Comparison of ENCODE assay signal across 8 cellular contexts in genomic region chr17:49210158-49211029, GRCh38. TPM values are rescaled to one million over a fixed set of nuclear protein-coding genes. Genes with fewer than 3 reads are reported as not detected.
DNase-seq lines count a peak whose midpoint lies in the region; ATAC-seq and TF ChIP-seq lines count a peak whose summit lies in the region.

TSS of gene ABI3 (plus strand) at chr17:49210707. CDS start at chr17:49210725, 18 bp downstream.
TSS of gene GNGT2 (minus strand) at chr17:49210574. CDS start at chr17:49207422, 3,152 bp downstream.

- H3K36me3 ChIP-seq in upper lobe of left lung: no peaks in the 10 kb centered on the region

- H3K9me3 ChIP-seq in upper lobe of left lung: no peaks in the 10 kb centered on the region

- H3K36me3 Mint-ChIP-seq in dendritic cell treated with granulocyte-macrophage colony-stimulating factor and Interleukin-4, amounts not matched to agents 40 ng/mL and 50 ng/mL, for 4 days (ENCODE audit: low read depth): no peaks in the 10 kb centered on the region

- ATAC-seq in HG03097 (IDR thresholded peaks at IDR 0.05; ENCODE audit: low FRiP score, unreplicated experiment) (peak; percentile 74), upper lobe of left lung (ENCODE audit: low FRiP score in 2 of 2) (peak; percentile 70 to 80)

- peaks cover 28 to 51% (median 44%) of the 10 kb centered on the region in 4 donors for H3K4me1 ChIP-seq in upper lobe of left lung

- no peak for TF ChIP-seq CTCF in upper lobe of left lung (IDR thresholded peaks at IDR 0.05)

- TF ChIP-seq EP300 in upper lobe of left lung (IDR thresholded peaks at IDR 0.05): no peak

- H3K9me3 Mint-ChIP-seq in dendritic cell treated with granulocyte-macrophage colony-stimulating factor and Interleukin-4, amounts not matched to agents 40 ng/mL and 50 ng/mL, for 4 days: no peaks in the 10 kb centered on the region

- H3K27ac ChIP-seq in upper lobe of left lung: peak within 1 kb of the TSS; percentile 50 to 87 (median 86)

- 19 to 22% methylated on average over 19 to 20 of the region's 22 CpGs for WGBS in upper lobe of left lung, 2 donors

- peak within 1 kb of the TSS; percentile 79 for H3K27ac Mint-ChIP-seq in dendritic cell treated with granulocyte-macrophage colony-stimulating factor and Interleukin-4, amounts not matched to agents 40 ng/mL and 50 ng/mL, for 4 days

- peak within 1 kb of the TSS; percentile 15 to 59 (median 49) for H3K4me3 ChIP-seq in upper lobe of left lung

- peak; percentile 23 for DNase-seq in NK-92 treated with Interleukin-12 subunit alpha and Interleukin-12 subunit beta, amount 100 ng/mL, for 24 hours (lab: John Stamatoyannopoulos, UW)
- DNase-seq in NK-92 (lab: John Stamatoyannopoulos, UW; ENCODE audit: unreplicated experiment): no peak
- peak; percentile 23 for DNase-seq in T-helper 22 cell (ENCODE audit: low read depth)
- peak; percentile 38 for DNase-seq in myocyte (ENCODE audit: low read depth)
- peak; percentile 58 to 65 for DNase-seq in upper lobe of left lung
- DNase-seq in NCI-H2029 (lab: John Stamatoyannopoulos, UW): no peak

- no peaks in the 10 kb centered on the region for H3K27me3 ChIP-seq in upper lobe of left lung

- H3K4me3 Mint-ChIP-seq in dendritic cell treated with granulocyte-macrophage colony-stimulating factor and Interleukin-4, amounts not matched to agents 40 ng/mL and 50 ng/mL, for 4 days: peak within 1 kb of the TSS; percentile 43

- peak in 2 of 4 donors; percentile 67 to 80 for TF ChIP-seq POLR2A in upper lobe of left lung (IDR thresholded peaks at IDR 0.05)

- H3K4me1 Mint-ChIP-seq in dendritic cell treated with granulocyte-macrophage colony-stimulating factor and Interleukin-4, amounts not matched to agents 40 ng/mL and 50 ng/mL, for 4 days (ENCODE audit: low read depth): peaks cover 83% of the 10 kb centered on the region

- peaks cover 7% of the 10 kb centered on the region for H3K27me3 Mint-ChIP-seq in dendritic cell treated with granulocyte-macrophage colony-stimulating factor and Interleukin-4, amounts not matched to agents 40 ng/mL and 50 ng/mL, for 4 days

- intact Hi-C loops in dendritic cell treated with granulocyte-macrophage colony-stimulating factor and Interleukin-4, amounts not matched to agents 40 ng/mL and 50 ng/mL, for 4 days (cut with micrococcal nuclease): no loop called here

RNA-seq across cellular contexts. Expression of gene ABI3, which starts in this region (rescaled TPM):
- total RNA-seq in myocyte: not detected in 2 replicates
- polyA plus RNA-seq in myocyte (2012): 0.19 TPM
- 10 to 100 TPM in 4 of 6 donors, 1 to 10 TPM in 2; 8.5 to 38.4 (median 27.3) TPM for total RNA-seq in upper lobe of left lung

RNA-seq across cellular contexts. Expression of gene GNGT2, which starts in this region (rescaled TPM):
- total RNA-seq in myocyte (not detected in 2 replicates), upper lobe of left lung (10 to 100 TPM in 3 of 6 donors, 1 to 10 TPM in 3; 1.1 to 22.5 (median 9.9) TPM)
- polyA plus RNA-seq in myocyte (2012): not detected

Comparison
In these comparisons a context has a peak if more than half of its experiments do, and no peak if none do; other contexts are left out.
1. DNase-seq: peak in NK-92 treated with Interleukin-12 subunit alpha and Interleukin-12 subunit beta, amount 100 ng/mL, for 24 hours (single experiment), T-helper 22 cell (single experiment) and upper lobe of left lung (2 of 2); none in NK-92 (single experiment) and NCI-H2029 (single experiment).
2. Peak in DNase-seq in myocyte; RNA of the genes that start here not detected or under 1 TPM.